In genomic region chr3:138328341-138328740, GRCh38 we compare ENCODE assay signal across 12 cellular contexts. TPM values are rescaled to one million over a fixed set of nuclear protein-coding genes. Genes with fewer than 3 reads are reported as not detected.
DNase-seq lines count a peak whose midpoint lies in the region; ATAC-seq, FAIRE-seq and TF ChIP-seq lines count a peak whose summit lies in the region.
"Had no signal": no experiment of that assay in that cellular context is flagged by ENCODE, and none has a peak within 500 bp of the region (broad histone marks: within the 10 kb centered on the region; RNA-seq: fewer than 3 reads in every experiment).

No MANE protein-coding gene starts in this region.

- H3K4me3 ChIP-seq in OCI-LY3 (ENCODE audit: low read length) = peak overlapping the region; percentile 84
- H3K4me3 ChIP-seq in kidney (ENCODE audit: low read length in 2 of 2) = no peak overlapping the region

- H3K36me3 Mint-ChIP-seq in activated naive CD4-positive, alpha-beta T cell treated with anti-CD3 and anti-CD28 coated beads, Interleukin-2, amount 10 ng/mL, durations not matched to agents 7 days and 5 days = no peaks in the 10 kb centered on the region
- no peaks in the 10 kb centered on the region for H3K36me3 Mint-ChIP-seq in endothelial cell (ENCODE audit: low read depth, unreplicated experiment)
- no peaks in the 10 kb centered on the region for H3K36me3 Mint-ChIP-seq in stimulated activated effector memory CD8-positive, alpha-beta T cell treated with anti-CD3 and anti-CD28 coated beads, Interleukin-12 subunit alpha, Interleukin-12 subunit beta, amount 100 ng/mL, for 72 hours

- H3K4me1 ChIP-seq in OCI-LY3 (ENCODE audit: low read length) = peaks cover 15% of the 10 kb centered on the region
- peaks cover 0 to 5% of the 10 kb centered on the region in 2 donors for H3K4me1 ChIP-seq in kidney (ENCODE audit: control insufficient read depth in 1 of 2, insufficient read depth in 1 of 2, low read depth in 1 of 2, low read length in 2 of 2)

- H3K9me3 ChIP-seq in OCI-LY3 (ENCODE audit: insufficient read depth, low read length) = no peaks in the 10 kb centered on the region
- no peaks in the 10 kb centered on the region for H3K9me3 ChIP-seq in kidney (ENCODE audit: control insufficient read depth in 1 of 2, low read length in 2 of 2)

- no peak overlapping the region for H2AFZ ChIP-seq in OCI-LY3 (ENCODE audit: low read depth, low read length)

- peaks cover 10% of the 10 kb centered on the region for H3K27me3 Mint-ChIP-seq in activated naive CD4-positive, alpha-beta T cell treated with anti-CD3 and anti-CD28 coated beads, Interleukin-2, amount 10 ng/mL, durations not matched to agents 7 days and 5 days
- peaks cover 3% of the 10 kb centered on the region for H3K27me3 Mint-ChIP-seq in endothelial cell (ENCODE audit: unreplicated experiment)

- H3K36me3 ChIP-seq in OCI-LY3 (replicated peaks; ENCODE audit: low read depth, low read length) = no peaks in the 10 kb centered on the region
- H3K36me3 ChIP-seq in kidney (ENCODE audit: control insufficient read depth in 1 of 2, insufficient read depth in 2 of 2, low read length in 2 of 2) = no peaks in the 10 kb centered on the region

- DNase-seq in activated naive CD4-positive, alpha-beta T cell treated with anti-CD3 and anti-CD28 coated beads, Interleukin-2, amount 10 ng/mL, durations not matched to agents 7 days and 5 days = no peak
- DNase-seq in activated naive CD4-positive, alpha-beta T cell treated with anti-CD3 and anti-CD28 coated beads, Interleukin-2, amount 50 U/mL, for 16 hours = no peak
- no peak for DNase-seq in endothelial cell (ENCODE audit: low spot score)
- no peak for DNase-seq in stimulated activated effector memory CD8-positive, alpha-beta T cell treated with anti-CD3 and anti-CD28 coated beads, Interleukin-12 subunit alpha, Interleukin-12 subunit beta, amount 100 ng/mL, for 72 hours (ENCODE audit: low spot score in 2 of 2)
- no peak for DNase-seq in kidney
- DNase-seq in COLO668 (lab: John Stamatoyannopoulos, UW; ENCODE audit: unreplicated experiment) = no peak
- DNase-seq: activated gamma-delta T cell, GF-D8 had no signal

- intact Hi-C loops in kidney (cut with DNase I) = no loop called here

- TF ChIP-seq CTCF in OCI-LY3 (IDR thresholded peaks at IDR 0.05; ENCODE audit: low read depth, low read length) = peak; percentile 53
- TF ChIP-seq CTCF in endothelial cell (IDR thresholded peaks at IDR 0.05; ENCODE audit: unreplicated experiment) = no peak
- TF ChIP-seq CTCF in kidney (IDR thresholded peaks at IDR 0.05; ENCODE audit: borderline replicate concordance, extremely low read depth, insufficient read depth) = no peak

- no peaks in the 10 kb centered on the region for H3K9me3 Mint-ChIP-seq in activated naive CD4-positive, alpha-beta T cell treated with anti-CD3 and anti-CD28 coated beads, Interleukin-2, amount 10 ng/mL, durations not matched to agents 7 days and 5 days
- H3K9me3 Mint-ChIP-seq in endothelial cell (ENCODE audit: unreplicated experiment) = no peaks in the 10 kb centered on the region
- no peaks in the 10 kb centered on the region for H3K9me3 Mint-ChIP-seq in stimulated activated effector memory CD8-positive, alpha-beta T cell treated with anti-CD3 and anti-CD28 coated beads, Interleukin-12 subunit alpha, Interleukin-12 subunit beta, amount 100 ng/mL, for 72 hours

- H3K4me1 Mint-ChIP-seq in activated naive CD4-positive, alpha-beta T cell treated with anti-CD3 and anti-CD28 coated beads, Interleukin-2, amount 10 ng/mL, durations not matched to agents 7 days and 5 days = peaks cover 33% of the 10 kb centered on the region
- peaks cover 3% of the 10 kb centered on the region for H3K4me1 Mint-ChIP-seq in endothelial cell (ENCODE audit: unreplicated experiment)
- H3K4me1 Mint-ChIP-seq in stimulated activated effector memory CD8-positive, alpha-beta T cell treated with anti-CD3 and anti-CD28 coated beads, Interleukin-12 subunit alpha, Interleukin-12 subunit beta, amount 100 ng/mL, for 72 hours = peaks cover 47% of the 10 kb centered on the region

- peak overlapping the region; percentile 67 for H3K4me3 Mint-ChIP-seq in activated naive CD4-positive, alpha-beta T cell treated with anti-CD3 and anti-CD28 coated beads, Interleukin-2, amount 10 ng/mL, durations not matched to agents 7 days and 5 days
- peak overlapping the region; percentile 30 for H3K4me3 Mint-ChIP-seq in endothelial cell (ENCODE audit: unreplicated experiment)
- H3K4me3 Mint-ChIP-seq in stimulated activated effector memory CD8-positive, alpha-beta T cell treated with anti-CD3 and anti-CD28 coated beads, Interleukin-12 subunit alpha, Interleukin-12 subunit beta, amount 100 ng/mL, for 72 hours = peak overlapping the region; percentile 81

- H3K27ac ChIP-seq in OCI-LY3 (ENCODE audit: low read length) (no peak overlapping the region), kidney (ENCODE audit: low read depth in 2 of 2, low read length in 2 of 2) (no peak overlapping the region)

- no peak for FAIRE-seq in kidney (lab: Jason Lieb, UNC)

- CTCF ChIA-PET in activated naive CD4-positive, alpha-beta T cell treated with anti-CD3 and anti-CD28 coated beads, Interleukin-2, amount 10 ng/mL, durations not matched to agents 7 days and 5 days (lab: Charles Lee) = interaction anchor here (0.7 to 2.6 kb wide), 12 partner anchors 9 to 263 kb away, joined by 3 to 19 read pairs (median 3); no protein-coding TSS in a partner anchor

- peaks cover 31% of the 10 kb centered on the region for H3K27me3 ChIP-seq in OCI-LY3 (ENCODE audit: low read depth, low read length)

- no peak overlapping the region for H3K27ac Mint-ChIP-seq in activated naive CD4-positive, alpha-beta T cell treated with anti-CD3 and anti-CD28 coated beads, Interleukin-2, amount 10 ng/mL, durations not matched to agents 7 days and 5 days
- no peak overlapping the region for H3K27ac Mint-ChIP-seq in endothelial cell (ENCODE audit: unreplicated experiment)
- no peak overlapping the region for H3K27ac Mint-ChIP-seq in stimulated activated effector memory CD8-positive, alpha-beta T cell treated with anti-CD3 and anti-CD28 coated beads, Interleukin-12 subunit alpha, Interleukin-12 subunit beta, amount 100 ng/mL, for 72 hours

- peak overlapping the region; percentile 97 for H3K4me2 ChIP-seq in OCI-LY3 (ENCODE audit: low read length)

- no peaks in the 10 kb centered on the region for H3K79me2 ChIP-seq in OCI-LY3 (ENCODE audit: low read length)

- no peak overlapping the region for H3K9ac ChIP-seq in OCI-LY3 (ENCODE audit: low read length)
- no peak overlapping the region for H3K9ac ChIP-seq in kidney (ENCODE audit: low read length in 2 of 2)

- H4K20me1 ChIP-seq in OCI-LY3 (ENCODE audit: insufficient read depth, low read length) = no peaks in the 10 kb centered on the region

- no peak for ATAC-seq in stimulated activated effector memory CD8-positive, alpha-beta T cell treated with anti-CD3 and anti-CD28 coated beads, Interleukin-12 subunit alpha, Interleukin-12 subunit beta, amount 100 ng/mL, for 72 hours
- ATAC-seq in HG03442 (IDR thresholded peaks at IDR 0.05; ENCODE audit: unreplicated experiment) = no peak

RNA-seq across cellular contexts. Expression of gene NME9, which starts 1.3 kb away (rescaled TPM):
- total RNA-seq in endothelial cell (ENCODE audit: unreplicated experiment) (not detected), kidney (3.5 TPM)
- 0.73 TPM for polyA plus RNA-seq in kidney (ENCODE audit: insufficient read depth, low read depth, low replicate concordance)
- total RNA-seq: kidney epithelial cell, NCI-H460 had no signal

RNA-seq across cellular contexts. Expression of gene MRAS, which starts 20.0 kb away (rescaled TPM):
- total RNA-seq in endothelial cell (ENCODE audit: unreplicated experiment) (5.9 TPM), kidney (106 TPM)
- polyA plus RNA-seq in kidney (ENCODE audit: insufficient read depth, low read depth, low replicate concordance) = 30.9 TPM

Comparison
In these comparisons a context has a peak if more than half of its experiments do, and no peak if none do; other contexts are left out.
1. H3K4me3 Mint-ChIP-seq: peak in every context shown above with its lines; median percentile 81 in stimulated activated effector memory CD8-positive, alpha-beta T cell treated with anti-CD3 and anti-CD28 coated beads, Interleukin-12 subunit alpha, Interleukin-12 subunit beta, amount 100 ng/mL, for 72 hours; 67 in activated naive CD4-positive, alpha-beta T cell treated with anti-CD3 and anti-CD28 coated beads, Interleukin-2, amount 10 ng/mL, durations not matched to agents 7 days and 5 days; 30 in endothelial cell.
2. RNA of gene MRAS, which starts 20.0 kb away (total RNA-seq): 106 TPM in kidney (single experiment); 5.9 TPM in endothelial cell (single experiment); every median in the first group is over 10 times any median in the second.